Comparison of ENCODE assay signal across 27 cellular contexts in genomic region chr10:116398224-116398623, GRCh38. TPM values are rescaled to one million over a fixed set of nuclear protein-coding genes. Genes with fewer than 3 reads are reported as not detected.
DNase-seq lines count a peak whose midpoint lies in the region; ATAC-seq and TF ChIP-seq lines count a peak whose summit lies in the region.
"Had no signal": no experiment of that assay in that cellular context is flagged by ENCODE, and none has a peak within 500 bp of the region (broad histone marks: within the 10 kb centered on the region; RNA-seq: fewer than 3 reads in every experiment).

No MANE protein-coding gene starts in this region.

- ATAC-seq in HG02973 (IDR thresholded peaks at IDR 0.05; ENCODE audit: unreplicated experiment) (no peak), HG03571 (IDR thresholded peaks at IDR 0.05; ENCODE audit: unreplicated experiment) (no peak), omental fat pad (ENCODE audit: low FRiP score) (no peak)
- ATAC-seq: CD8-positive, alpha-beta T cell; SK-N-SH treated with all-trans-retinoic acid at 6 μM for 48 hours had no signal

- H3K36me3 ChIP-seq in SJCRH30, result no peaks in the 10 kb centered on the region
- H3K36me3 ChIP-seq: HAP-1, MG63 had no signal

- H3K4me1 ChIP-seq in SJCRH30, result no peaks in the 10 kb centered on the region
- H3K4me1 ChIP-seq: HAP-1 had no signal

- no peak for TF ChIP-seq CTCF in omental fat pad (IDR thresholded peaks at IDR 0.05)

- DNase-seq in NCI-H82 (lab: John Stamatoyannopoulos, UW) (peak; percentile 4), NCI-H82 treated with DMSO at 0.1 percent for 48 hours (lab: John Stamatoyannopoulos, UW; ENCODE audit: unreplicated experiment) (no peak), SJCRH30 (peak; percentile 49 to 73), iPS-NIHi7 (ENCODE audit: extremely low spot score) (peak; percentile 13), retina (peak; percentile 7), omental fat pad (ENCODE audit: low spot score) (no peak)
- DNase-seq: AML-193; C1 segment of cervical spinal cord; Calu3; CD8-positive, alpha-beta T cell; DMS153; GF-D8; IMR-90; MG63; NCI-H1694 treated with DMSO at 0.1 percent for 48 hours; NCI-H2081 treated with DMSO at 0.1 percent for 48 hours; NCI-H446 treated with DMSO at 0.1 percent for 48 hours; NCI-H69; PC-9; RPMI8226; SIG-M5 had no signal

- H3K27me3 ChIP-seq in SJCRH30, result no peaks in the 10 kb centered on the region
- H3K27me3 ChIP-seq: MG63 had no signal

- peak overlapping the region; percentile 36 for H3K4me3 ChIP-seq in SJCRH30
- H3K4me3 ChIP-seq: HAP-1, MG63, PC-9 had no signal

- H3K9me3 ChIP-seq in SJCRH30 (replicated peaks), result 0 out of 2 replicates have a peak, but pooled peaks cover 3% of the 10 kb centered on the region
- H3K9me3 ChIP-seq: HAP-1, MG63 had no signal

- H3K27ac ChIP-seq in SJCRH30, result no peak overlapping the region
- H3K27ac ChIP-seq: KMS-11, PC-9 had no signal

RNA-seq across cellular contexts. Expression of gene PNLIPRP3, which starts 29.4 kb away (rescaled TPM):
- 0.10 TPM in 1 of 2 replicates, not detected in the other for total RNA-seq in SJCRH30 (2014; rRNA removed; shearing (Covaris generic))
- total RNA-seq in omental fat pad, result under 1 TPM in 2 of 4 donors, not detected in 2; 0.31 to 0.63 TPM
- total RNA-seq: A172; Calu3; CD8-positive, alpha-beta T cell; IMR-90; PC-9 had no signal

Comparison
In these comparisons a context has a peak if more than half of its experiments do, and no peak if none do; other contexts are left out.
1. DNase-seq: peak in NCI-H82 (single experiment), SJCRH30 (2 of 2), iPS-NIHi7 (single experiment) and retina (single experiment); none in NCI-H82 treated with DMSO at 0.1 percent for 48 hours (single experiment) and omental fat pad (single experiment).